Comparison of ENCODE assay signal across 8 cellular contexts in genomic region chr10:31318854-31319601, GRCh38. TPM values are rescaled to one million over a fixed set of nuclear protein-coding genes. Genes with fewer than 3 reads are reported as not detected.
DNase-seq lines count a peak whose midpoint lies in the region; ATAC-seq and TF ChIP-seq lines count a peak whose summit lies in the region.

ZEB1 (plus strand) TSS chr10:31319216; CDS start chr10:31319235, 19 bp downstream.

- peak within 1 kb of the TSS; percentile 95 for H2AFZ ChIP-seq in hepatocyte

- peak within 1 kb of the TSS; percentile 89 for H3K4me2 ChIP-seq in hepatocyte

- whole genome bisulfite sequencing in hepatocyte (ENCODE audit: low lambda C conversion rate, missing lambda C conversion rate): under 1% methylated on average over 26 of the region's 71 CpGs

- no peaks in the 10 kb centered on the region for H3K27me3 Mint-ChIP-seq in T-helper 17 cell

- peak; percentile 36 for ATAC-seq in HG02763 (IDR thresholded peaks at IDR 0.05; ENCODE audit: unreplicated experiment)
- ATAC-seq in T-helper 17 cell: peak; percentile 66

- peak within 1 kb of the TSS; percentile 99 for H3K4me3 Mint-ChIP-seq in T-helper 17 cell

- peak within 1 kb of the TSS; percentile 91 for H3K27ac ChIP-seq in hepatocyte

- H3K4me1 Mint-ChIP-seq in T-helper 17 cell: peaks cover 39% of the 10 kb centered on the region

- no peaks in the 10 kb centered on the region for H3K36me3 ChIP-seq in hepatocyte (replicated peaks; ENCODE audit: insufficient read depth, low read depth)

- no peaks in the 10 kb centered on the region for H3K9me2 ChIP-seq in hepatocyte (replicated peaks; ENCODE audit: insufficient read depth)

- no peaks in the 10 kb centered on the region for H3K4me1 ChIP-seq in hepatocyte (ENCODE audit: insufficient read depth)

- peaks cover 31% of the 10 kb centered on the region for H3K27me3 ChIP-seq in hepatocyte

- peak within 1 kb of the TSS; percentile 97 for H3K27ac Mint-ChIP-seq in T-helper 17 cell

- peak within 1 kb of the TSS; percentile 99 for H3K4me3 ChIP-seq in GM12875 (ENCODE audit: low read depth, low read length)
- H3K4me3 ChIP-seq in hepatocyte: peak within 1 kb of the TSS; percentile 97

- peaks cover 9% of the 10 kb centered on the region for H3K36me3 Mint-ChIP-seq in T-helper 17 cell (ENCODE audit: low read depth)

- peaks cover 37% of the 10 kb centered on the region for H3K79me2 ChIP-seq in hepatocyte

- no peaks in the 10 kb centered on the region for H3K9me3 ChIP-seq in T-helper 17 cell (ENCODE audit: control insufficient read depth, low read length, poor library complexity, severe bottlenecking)
- H3K9me3 ChIP-seq in hepatocyte (ENCODE audit: low read depth): no peaks in the 10 kb centered on the region

- H4K20me1 ChIP-seq in hepatocyte (ENCODE audit: insufficient read depth, poor library complexity, severe bottlenecking): peaks cover 7% of the 10 kb centered on the region

- DNase-seq in NCI-H1436 treated with DMSO at 0.1 percent for 48 hours (lab: John Stamatoyannopoulos, UW) (peak; percentile 58), T-helper 17 cell (peak; percentile 80 to 86 (median 81)), anterior cingulate cortex (lab: John Stamatoyannopoulos, UW) (peak in 49 of 58 donors; percentile 18 to 78 (median 52)), hepatocyte (ENCODE audit: low spot score) (peak; percentile 92), retina (peak; percentile 91), foreskin melanocyte (no peak)

- peak; percentile 60 for TF ChIP-seq CTCF in GM12875 (IDR thresholded peaks at IDR 0.05; ENCODE audit: borderline replicate concordance, insufficient read depth, low read depth, low read length)
- peak; percentile 32 for TF ChIP-seq CTCF in hepatocyte (IDR thresholded peaks at IDR 0.05; ENCODE audit: poor library complexity)

RNA-seq across cellular contexts. Expression of gene ZEB1, which starts in this region (rescaled TPM):
- 10 to 100 TPM; 94.6 to 97.6 TPM for total RNA-seq in T-helper 17 cell
- total RNA-seq in hepatocyte: 14.3 and 25.2 TPM in 2 replicates
- polyA plus RNA-seq in hepatocyte: 11.9 and 13.6 TPM in 2 replicates
